Comparison of ENCODE assay signal across 8 cellular contexts in genomic region chr17:40113110-40113960, GRCh38. TPM values are rescaled to one million over a fixed set of nuclear protein-coding genes. Genes with fewer than 3 reads are reported as not detected.
DNase-seq lines count a peak whose midpoint lies in the region; FAIRE-seq and TF ChIP-seq lines count a peak whose summit lies in the region.

No MANE protein-coding gene starts in this region.

- H3K4me2 ChIP-seq in H9 (ENCODE audit: insufficient read depth, insufficient read length, low read length) (peak overlapping the region; percentile 40), MM.1S (ENCODE audit: low read depth, low read length) (peak overlapping the region; percentile 76), neural progenitor cell (peak overlapping the region; percentile 64)

- H3K27me3 ChIP-seq in H9 (ENCODE audit: insufficient read depth, low read length) (no peaks in the 10 kb centered on the region), MM.1S (replicated peaks; ENCODE audit: insufficient read depth, low read length) (no peaks in the 10 kb centered on the region), neural progenitor cell (no peaks in the 10 kb centered on the region), stomach smooth muscle (ENCODE audit: control insufficient read depth in 1 of 2, insufficient read depth in 2 of 2, low read length in 2 of 2) (no peaks in the 10 kb centered on the region)

- no peak overlapping the region for H2BK120ac ChIP-seq in H9 (ENCODE audit: low read depth, low read length, poor library complexity, severe bottlenecking)

- peak overlapping the region; percentile 9 for H4K5ac ChIP-seq in H9 (ENCODE audit: insufficient read length, low read depth, low read length)

- no CpG with 5 or more reads among the region's 18 CpGs for WGBS in H9 (ENCODE audit: extremely low coverage, insufficient read length, low lambda C conversion rate)

- H3F3A ChIP-seq in MM.1S (ENCODE audit: insufficient read depth, low read length) (peaks cover 2% of the 10 kb centered on the region; the same call in 1 of the 2 replicates), neural progenitor cell (ENCODE audit: low read depth) (peaks cover 68% of the 10 kb centered on the region)

- no peaks in the 10 kb centered on the region; a peak in 2 of 5 replicates for H3K9me3 Mint-ChIP-seq in H9
- H3K9me3 Mint-ChIP-seq in neural progenitor cell: no peaks in the 10 kb centered on the region

- H2BK20ac ChIP-seq in H9 (ENCODE audit: low read depth, low read length, poor library complexity, severe bottlenecking): no peak overlapping the region

- H3K4ac ChIP-seq in H9 (ENCODE audit: low read depth, low read length): no peak overlapping the region

- H4K20me1 ChIP-seq in H9 (ENCODE audit: control insufficient read depth, insufficient read depth, insufficient read length) (no peaks in the 10 kb centered on the region), MM.1S (ENCODE audit: insufficient read depth, low read length) (no peaks in the 10 kb centered on the region), neural progenitor cell (ENCODE audit: low read depth) (no peaks in the 10 kb centered on the region)

- no peak overlapping the region for H3K56ac ChIP-seq in H9 (ENCODE audit: insufficient read length, low read depth, low read length)

- H3K9ac ChIP-seq in H9 (ENCODE audit: extremely low read depth, insufficient read length, low read length): peak overlapping the region; percentile 48
- peak overlapping the region; percentile 63 for H3K9ac ChIP-seq in MM.1S (ENCODE audit: low read length)
- no peak overlapping the region for H3K9ac ChIP-seq in neural progenitor cell
- H3K9ac ChIP-seq in stomach smooth muscle (ENCODE audit: low read length in 2 of 2): peak overlapping the region; percentile 52 to 60

- H3K9me3 ChIP-seq in H9 (ENCODE audit: control insufficient read depth, low read depth, low read length) (no peaks in the 10 kb centered on the region), MM.1S (replicated peaks; ENCODE audit: insufficient read depth, low read length) (no peaks in the 10 kb centered on the region), neural progenitor cell (ENCODE audit: low read depth) (no peaks in the 10 kb centered on the region), stomach smooth muscle (ENCODE audit: control insufficient read depth in 2 of 2, low read length in 2 of 2) (no peaks in the 10 kb centered on the region)

- peak; percentile 98 for FAIRE-seq in G401.6 (lab: Jason Lieb, UNC)

- peaks cover 62 to 70% of the 10 kb centered on the region in 2 experiments for H3K4me1 Mint-ChIP-seq in H9
- peaks cover 55% of the 10 kb centered on the region for H3K4me1 Mint-ChIP-seq in neural progenitor cell

- H3K79me2 ChIP-seq in H9 (ENCODE audit: insufficient read depth, low read length): no peaks in the 10 kb centered on the region
- H3K79me2 ChIP-seq in MM.1S (ENCODE audit: low read length): no peaks in the 10 kb centered on the region
- H3K79me2 ChIP-seq in neural progenitor cell (ENCODE audit: low read depth): no peaks in the 10 kb centered on the region

- H3K18ac ChIP-seq in H9 (ENCODE audit: insufficient read length, low read depth, low read length): peak overlapping the region; percentile 52

- H3K4me1 ChIP-seq in H9 (ENCODE audit: insufficient read depth, low read length) (peaks cover 15% of the 10 kb centered on the region; the same call in 1 of the 2 replicates), MM.1S (ENCODE audit: low read length) (peaks cover 31% of the 10 kb centered on the region), neural progenitor cell (peaks cover 50% of the 10 kb centered on the region), stomach smooth muscle (ENCODE audit: control insufficient read depth, insufficient read depth, low read length) (peaks cover 58% of the 10 kb centered on the region)

- no peaks in the 10 kb centered on the region for H3K79me1 ChIP-seq in H9 (ENCODE audit: insufficient read depth, low read depth, low read length, poor library complexity, severe bottlenecking)

- no peaks in the 10 kb centered on the region; a peak in 2 of 7 replicates for H3K36me3 Mint-ChIP-seq in H9 (ENCODE audit: insufficient read depth in 1 of 3, low read depth in 3 of 3)
- H3K36me3 Mint-ChIP-seq in neural progenitor cell: no peaks in the 10 kb centered on the region

- H3K4me3 ChIP-seq in MM.1S (ENCODE audit: low read length): peak overlapping the region; percentile 53
- H3K4me3 ChIP-seq in foreskin fibroblast (ENCODE audit: low read depth in 1 of 2, low read length in 2 of 2): peak overlapping the region; percentile 40 to 48
- H3K4me3 ChIP-seq in neural progenitor cell: peak overlapping the region; percentile 22
- peak overlapping the region; percentile 66 to 74 for H3K4me3 ChIP-seq in stomach smooth muscle (ENCODE audit: low read length in 2 of 2)

- peaks cover 1% of the 10 kb centered on the region for H3K27me3 Mint-ChIP-seq in H9 (ENCODE audit: low read depth)
- no peaks in the 10 kb centered on the region for H3K27me3 Mint-ChIP-seq in neural progenitor cell (ENCODE audit: insufficient read depth, low read depth)

- H2BK12ac ChIP-seq in H9 (ENCODE audit: insufficient read length, low read depth, low read length): no peak overlapping the region

- no peak overlapping the region for H2BK5ac ChIP-seq in H9 (ENCODE audit: insufficient read length, low read length)

- TF ChIP-seq CTCF in H9 (conservative IDR thresholded peaks at IDR 0.05) (peak; percentile 80), MM.1S (IDR thresholded peaks at IDR 0.05; ENCODE audit: low read length) (peak; percentile 91), foreskin fibroblast (IDR thresholded peaks at IDR 0.05; ENCODE audit: low read depth, low read length) (peak; percentile 90), neural progenitor cell (IDR thresholded peaks at IDR 0.05) (peak; percentile 84)

- H3K4me3 Mint-ChIP-seq in H9 (peak overlapping the region; percentile 60 to 73), neural progenitor cell (peak overlapping the region; percentile 83)

- no peak overlapping the region for H3K23ac ChIP-seq in H9 (ENCODE audit: insufficient read length, low read depth, low read length)

- H2BK15ac ChIP-seq in H9 (ENCODE audit: low read depth, low read length): no peak overlapping the region

- H3K23me2 ChIP-seq in H9 (ENCODE audit: insufficient read length, low read depth, low read length, poor library complexity, severe bottlenecking): no peaks in the 10 kb centered on the region

- peak overlapping the region; percentile 72; the same call in 1 of the 2 replicates for H3K14ac ChIP-seq in H9 (ENCODE audit: insufficient read depth, low read length)

- H2AFZ ChIP-seq in H9 (ENCODE audit: low read length): no peak overlapping the region
- peak overlapping the region; percentile 69 for H2AFZ ChIP-seq in MM.1S (ENCODE audit: low read length)
- peak overlapping the region; percentile 30 for H2AFZ ChIP-seq in neural progenitor cell (replicated peaks)

- no peaks in the 10 kb centered on the region for H3K9me2 ChIP-seq in MM.1S (replicated peaks; ENCODE audit: insufficient read depth, low read length)

- H3K36me3 ChIP-seq in MM.1S (replicated peaks; ENCODE audit: insufficient read depth, low read length) (no peaks in the 10 kb centered on the region), neural progenitor cell (no peaks in the 10 kb centered on the region), stomach smooth muscle (ENCODE audit: control insufficient read depth in 2 of 2, insufficient read depth in 2 of 2, low read length in 2 of 2) (no peaks in the 10 kb centered on the region)

- H2AK5ac ChIP-seq in H9 (ENCODE audit: insufficient read length, low read length): no peak overlapping the region

- no peak overlapping the region for H3T11ph ChIP-seq in H9 (ENCODE audit: low read length)

- DNase-seq in H9 (peak; percentile 96), MM.1S (peak; percentile 96), SHP77 treated with DMSO at 0.1 percent for 48 hours (lab: John Stamatoyannopoulos, UW) (peak; percentile 87), activated gamma-delta T cell treated with Interleukin-2 at 50 U/mL for 16 hours (peak; percentile 92), foreskin fibroblast (peak; percentile 95 to 98), neural progenitor cell (ENCODE audit: low spot score) (peak; percentile 93)

- H3K27ac ChIP-seq in H9 (ENCODE audit: insufficient read length, low read depth, low read length) (peak overlapping the region; percentile 15), MM.1S (ENCODE audit: low read length) (peak overlapping the region; percentile 25; the same call in 1 of the 2 replicates), neural progenitor cell (peak overlapping the region; percentile 88), stomach smooth muscle (ENCODE audit: low read length) (peak overlapping the region; percentile 97)

- no peak overlapping the region for H4K91ac ChIP-seq in H9 (ENCODE audit: insufficient read length, low read depth, low read length)

- H3K27ac Mint-ChIP-seq in H9 (peak overlapping the region; percentile 98 to 99 (median 99)), neural progenitor cell (peak overlapping the region; percentile 92)

- no peak overlapping the region for H4K8ac ChIP-seq in H9 (replicated peaks; ENCODE audit: insufficient read length, low read depth, low read length)

RNA-seq across cellular contexts. Expression of gene MSL1, which starts 8.4 kb away (rescaled TPM):
- total RNA-seq in H9 (2021) (101 and 105 TPM in 2 replicates), neural progenitor cell (ENCODE audit: low replicate concordance) (144 and 190 TPM in 2 replicates)

RNA-seq across cellular contexts. Expression of gene NR1D1, which starts 12.9 kb away (rescaled TPM):
- total RNA-seq in H9 (2021) (8.6 and 8.7 TPM in 2 replicates), neural progenitor cell (ENCODE audit: low replicate concordance) (0.24 and 0.87 TPM in 2 replicates)

RNA-seq across cellular contexts. Expression of gene CASC3, which starts 27.0 kb away (rescaled TPM):
- total RNA-seq in H9 (2021) (123 and 137 TPM in 2 replicates), neural progenitor cell (ENCODE audit: low replicate concordance) (64.0 and 68.9 TPM in 2 replicates)

RNA-seq across cellular contexts. Expression of gene THRA, which starts 50.6 kb away (rescaled TPM):
- total RNA-seq in H9 (2021) (9.8 and 10.1 TPM in 2 replicates), neural progenitor cell (ENCODE audit: low replicate concordance) (14.5 and 20.8 TPM in 2 replicates)

RNA-seq across cellular contexts. Expression of gene MED24, which starts 59.1 kb away (rescaled TPM):
- total RNA-seq in H9 (2021) (104 and 105 TPM in 2 replicates), neural progenitor cell (ENCODE audit: low replicate concordance) (64.3 and 109 TPM in 2 replicates)

Comparison
In these comparisons a context has a peak if more than half of its experiments do, and no peak if none do; other contexts are left out.
1. Peak in every context shown above with its lines: DNase-seq, H3K4me3 ChIP-seq and H3K27ac ChIP-seq.
2. H3K27ac ChIP-seq: peak in every context shown above with its lines; median percentile 97 in stomach smooth muscle; 88 in neural progenitor cell; 25 in MM.1S; 15 in H9.